Comparison of ENCODE assay signal across 17 cellular contexts in the genomic region with DNA sequence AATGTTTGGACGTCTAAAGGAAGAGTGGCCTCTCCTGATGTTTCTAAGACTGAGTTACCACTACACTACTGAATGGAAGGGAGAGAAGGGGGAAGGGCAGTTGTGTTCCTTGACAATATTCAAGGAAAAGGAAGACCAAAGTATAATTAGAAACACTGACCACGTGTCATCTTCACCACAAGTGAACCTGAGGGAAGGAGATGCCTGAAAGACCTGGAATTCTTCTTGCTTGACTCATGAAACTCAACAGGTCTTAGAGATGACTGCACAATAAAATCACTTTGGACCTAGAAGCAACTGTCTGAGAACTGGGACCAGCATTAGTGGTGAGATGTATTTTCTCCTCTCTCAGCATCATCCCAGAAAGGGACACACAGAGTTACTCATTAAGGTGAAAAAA. TPM values are rescaled to one million over a fixed set of nuclear protein-coding genes. Genes with fewer than 3 reads are reported as not detected.
DNase-seq lines count a peak whose midpoint lies in the region; ATAC-seq, FAIRE-seq and TF ChIP-seq lines count a peak whose summit lies in the region.
"Had no signal": no experiment of that assay in that cellular context is flagged by ENCODE, and none has a peak within 500 bp of the region (broad histone marks: within the 10 kb centered on the region; RNA-seq: fewer than 3 reads in every experiment).

No MANE protein-coding gene starts in this region.

- no peaks in the 10 kb centered on the region for H3K27me3 Mint-ChIP-seq in chondrocyte (ENCODE audit: low read depth)
- no peaks in the 10 kb centered on the region for H3K27me3 Mint-ChIP-seq in osteocyte (ENCODE audit: unreplicated experiment)
- H3K27me3 Mint-ChIP-seq in activated CD4-positive, alpha-beta memory T cell treated with anti-CD3 and anti-CD28 coated beads for 36 hours = peaks cover 8% of the 10 kb centered on the region

- POLR2A ChIA-PET in activated CD4-positive, alpha-beta memory T cell treated with anti-CD3 and anti-CD28 coated beads for 36 hours (lab: Charles Lee) = no interaction called here

- H3K27ac Mint-ChIP-seq in chondrocyte (ENCODE audit: unreplicated experiment) (peak overlapping the region; percentile 80), osteocyte (ENCODE audit: unreplicated experiment) (peak overlapping the region; percentile 58)
- no peak overlapping the region for H3K27ac Mint-ChIP-seq in activated CD4-positive, alpha-beta memory T cell treated with anti-CD3 and anti-CD28 coated beads for 36 hours
- H3K27ac Mint-ChIP-seq: T-helper 1 cell treated with Interleukin-12 subunit alpha and Interleukin-12 subunit beta and Interleukin-4 antibody, amounts not matched to agents 30 μg/mL and 1 μg/mL, for 36 hours had no signal

- DNase-seq in D721Med (ENCODE audit: insufficient read length, low spot score) (no peak), LoVo (ENCODE audit: low spot score) (peak; percentile 60), chondrocyte (ENCODE audit: low spot score) (no peak), osteocyte (ENCODE audit: extremely low spot score, unreplicated experiment) (no peak), NCI-H2107 (lab: John Stamatoyannopoulos, UW) (no peak)
- no peak for DNase-seq in activated CD4-positive, alpha-beta memory T cell treated with anti-CD3 and anti-CD28 coated beads for 36 hours
- DNase-seq: activated CD4-positive, alpha-beta T cell treated with anti-CD3 and anti-CD28 coated beads for 4 hours; activated T-cell treated with anti-CD3 and anti-CD28 coated beads, Interleukin-2, amount 50 U/mL, for 4 hours; dorsolateral prefrontal cortex; KG1; NCI-H1436 treated with DMSO at 0.1 percent for 48 hours; NCI-H524; Peyer's patch; transverse colon had no signal

- FAIRE-seq in D721Med (lab: Jason Lieb, UNC) = peak; percentile 6

- CTCF ChIA-PET in activated CD4-positive, alpha-beta memory T cell treated with anti-CD3 and anti-CD28 coated beads for 36 hours (lab: Charles Lee) = no interaction called here

- intact Hi-C loops in activated CD4-positive, alpha-beta memory T cell treated with anti-CD3 and anti-CD28 coated beads for 36 hours (cut with micrococcal nuclease) = no loop called here

- H3K36me3 Mint-ChIP-seq in chondrocyte (ENCODE audit: low read depth) (no peaks in the 10 kb centered on the region), osteocyte (ENCODE audit: unreplicated experiment) (no peaks in the 10 kb centered on the region)
- H3K36me3 Mint-ChIP-seq in activated CD4-positive, alpha-beta memory T cell treated with anti-CD3 and anti-CD28 coated beads for 36 hours = no peaks in the 10 kb centered on the region

- H3K9me3 Mint-ChIP-seq in chondrocyte (ENCODE audit: low read depth) (no peaks in the 10 kb centered on the region), osteocyte (ENCODE audit: unreplicated experiment) (no peaks in the 10 kb centered on the region)
- no peaks in the 10 kb centered on the region for H3K9me3 Mint-ChIP-seq in activated CD4-positive, alpha-beta memory T cell treated with anti-CD3 and anti-CD28 coated beads for 36 hours
- H3K9me3 Mint-ChIP-seq: activated T-cell treated with anti-CD3 and anti-CD28 coated beads, Interleukin-2, amount 50 U/mL, for 4 hours; T-helper 1 cell treated with Interleukin-12 subunit alpha and Interleukin-12 subunit beta and Interleukin-4 antibody, amounts not matched to agents 30 μg/mL and 1 μg/mL, for 36 hours had no signal

- peaks cover 84% of the 10 kb centered on the region for H3K4me1 Mint-ChIP-seq in chondrocyte (ENCODE audit: low read depth)
- peaks cover 86% of the 10 kb centered on the region for H3K4me1 Mint-ChIP-seq in osteocyte (ENCODE audit: unreplicated experiment)
- no peaks in the 10 kb centered on the region for H3K4me1 Mint-ChIP-seq in activated CD4-positive, alpha-beta memory T cell treated with anti-CD3 and anti-CD28 coated beads for 36 hours (ENCODE audit: low read depth)

- ATAC-seq in GM18909 (IDR thresholded peaks at IDR 0.05; ENCODE audit: poor library complexity, unreplicated experiment) = no peak
- ATAC-seq in HG02610 (IDR thresholded peaks at IDR 0.05; ENCODE audit: unreplicated experiment) = no peak
- ATAC-seq: activated T-cell treated with anti-CD3 and anti-CD28 coated beads, Interleukin-2, amount 50 U/mL, for 4 hours had no signal

- TF ChIP-seq CTCF in D721Med (IDR thresholded peaks at IDR 0.05; ENCODE audit: insufficient read depth, missing control alignments) (no peak), chondrocyte (IDR thresholded peaks at IDR 0.05) (no peak), osteocyte (IDR thresholded peaks at IDR 0.05) (no peak)

- H3K4me3 Mint-ChIP-seq in chondrocyte (ENCODE audit: unreplicated experiment) (no peak overlapping the region), osteocyte (ENCODE audit: unreplicated experiment) (no peak overlapping the region)
- no peak overlapping the region for H3K4me3 Mint-ChIP-seq in activated CD4-positive, alpha-beta memory T cell treated with anti-CD3 and anti-CD28 coated beads for 36 hours
- H3K4me3 Mint-ChIP-seq: activated T-cell treated with anti-CD3 and anti-CD28 coated beads, Interleukin-2, amount 50 U/mL, for 4 hours; T-helper 1 cell treated with Interleukin-12 subunit alpha and Interleukin-12 subunit beta and Interleukin-4 antibody, amounts not matched to agents 30 μg/mL and 1 μg/mL, for 36 hours had no signal

RNA-seq across cellular contexts. Expression of a gene that starts 56.7 kb away (rescaled TPM):
- 125 to 174 TPM (median 136 TPM) in 3 replicates for total RNA-seq in chondrocyte
- total RNA-seq in osteocyte = 140 and 142 TPM in 2 replicates
- total RNA-seq in activated CD4-positive, alpha-beta memory T cell treated with anti-CD3 and anti-CD28 coated beads for 36 hours = 1 to 10 TPM; 1.0 to 1.1 TPM

Comparison
In these comparisons a context has a peak if more than half of its experiments do, and no peak if none do; other contexts are left out.
1. RNA of a gene that starts 56.7 kb away (total RNA-seq): 140 to 142 TPM in osteocyte and 125 to 174 TPM in chondrocyte; 1.0 to 1.1 TPM in activated CD4-positive, alpha-beta memory T cell treated with anti-CD3 and anti-CD28 coated beads for 36 hours; every median in the first group is over 10 times any median in the second.